ENCODE assay signal across 10 cellular contexts in genomic region chr10:3485287-3485686, GRCh38.
DNase-seq lines count a peak whose midpoint lies in the region; ATAC-seq and TF ChIP-seq lines count a peak whose summit lies in the region.
"Had no signal": no experiment of that assay in that cellular context is flagged by ENCODE, and none has a peak within 500 bp of the region (broad histone marks: within the 10 kb centered on the region; RNA-seq: fewer than 3 reads in every experiment).

No MANE protein-coding gene starts in this region.

- no peak for TF ChIP-seq CTCF in activated B cell treated with CpG ODN at 0.5 μM for 24 hours (IDR thresholded peaks at IDR 0.05)

- no peak overlapping the region for H3K27ac Mint-ChIP-seq in activated T-cell treated with anti-CD3 and anti-CD28 coated beads, Interleukin-2, amount 50 U/mL, for 72 hours
- H3K27ac Mint-ChIP-seq in activated B cell treated with CpG ODN at 0.5 μM for 24 hours = peak overlapping the region; percentile 87
- H3K27ac Mint-ChIP-seq in stimulated activated naive B cell treated with anti-CD40 and anti-IgM and Interleukin-4, amounts not matched to agents 10 μg/mL and 1 μg/mL and 100 μg/mL, for 72 hours = peak overlapping the region; percentile 26

- H3K4me1 Mint-ChIP-seq in activated T-cell treated with anti-CD3 and anti-CD28 coated beads, Interleukin-2, amount 50 U/mL, for 72 hours (ENCODE audit: low read depth) = peaks cover 51% of the 10 kb centered on the region
- peaks cover 58% of the 10 kb centered on the region for H3K4me1 Mint-ChIP-seq in activated B cell treated with CpG ODN at 0.5 μM for 24 hours
- H3K4me1 Mint-ChIP-seq in stimulated activated naive B cell treated with anti-CD40 and anti-IgM and Interleukin-4, amounts not matched to agents 10 μg/mL and 1 μg/mL and 100 μg/mL, for 72 hours = peaks cover 52 to 72% of the 10 kb centered on the region in 2 donors

- intact Hi-C loops in activated B cell treated with CpG ODN at 0.5 μM for 24 hours (cut with micrococcal nuclease) = loop anchor here (1.0 to 10.0 kb wide), 4 partner anchors 276 to 847 kb away; no protein-coding TSS in a partner anchor

- POLR2A ChIA-PET in activated B cell treated with CpG ODN at 0.5 μM for 24 hours (lab: Charles Lee) = interaction anchor here (1.0 to 3.0 kb wide), 9 partner anchors 13 to 646 kb away, joined by 3 to 34 read pairs (median 13); partner anchors contain the start of gene KLF6

- CTCF ChIA-PET in activated B cell treated with CpG ODN at 0.5 μM for 24 hours (lab: Charles Lee) = interaction anchor here (0.6 to 1.0 kb wide), 2 partner anchors 13 to 273 kb away, joined by 3 read pairs; no protein-coding TSS in a partner anchor

- no peak for ATAC-seq in activated T-cell treated with anti-CD3 and anti-CD28 coated beads, Interleukin-2, amount 50 U/mL, for 72 hours (replicated peaks in 1 of 2)
- ATAC-seq in HG02943 (IDR thresholded peaks at IDR 0.05; ENCODE audit: low read depth, unreplicated experiment) (peak; percentile 44), activated B cell treated with CpG ODN at 0.5 μM for 24 hours (ENCODE audit: low read depth) (peak; percentile 60), HG02840 (IDR thresholded peaks at IDR 0.05; ENCODE audit: low FRiP score, unreplicated experiment) (no peak)
- peak; percentile 69 to 70 for ATAC-seq in stimulated activated naive B cell treated with anti-CD40 and anti-IgM and Interleukin-4, amounts not matched to agents 10 μg/mL and 1 μg/mL and 100 μg/mL, for 72 hours (replicated peaks)
- ATAC-seq: Panc1 had no signal

- peaks cover 4 to 5% of the 10 kb centered on the region in 2 donors for H3K36me3 Mint-ChIP-seq in activated T-cell treated with anti-CD3 and anti-CD28 coated beads, Interleukin-2, amount 50 U/mL, for 72 hours (ENCODE audit: insufficient read depth in 2 of 2)
- no peaks in the 10 kb centered on the region for H3K36me3 Mint-ChIP-seq in activated B cell treated with CpG ODN at 0.5 μM for 24 hours (ENCODE audit: low read depth)
- H3K36me3 Mint-ChIP-seq in stimulated activated naive B cell treated with anti-CD40 and anti-IgM and Interleukin-4, amounts not matched to agents 10 μg/mL and 1 μg/mL and 100 μg/mL, for 72 hours = peaks cover 7 to 16% of the 10 kb centered on the region in 2 donors

- H3K27me3 Mint-ChIP-seq in activated T-cell treated with anti-CD3 and anti-CD28 coated beads, Interleukin-2, amount 50 U/mL, for 72 hours (ENCODE audit: low read depth) = peaks cover 21% of the 10 kb centered on the region
- H3K27me3 Mint-ChIP-seq in activated B cell treated with CpG ODN at 0.5 μM for 24 hours = no peaks in the 10 kb centered on the region
- H3K27me3 Mint-ChIP-seq in stimulated activated naive B cell treated with anti-CD40 and anti-IgM and Interleukin-4, amounts not matched to agents 10 μg/mL and 1 μg/mL and 100 μg/mL, for 72 hours = no peaks in the 10 kb centered on the region

- H3K9me3 Mint-ChIP-seq in activated T-cell treated with anti-CD3 and anti-CD28 coated beads, Interleukin-2, amount 50 U/mL, for 72 hours = peaks cover 8% of the 10 kb centered on the region in 2 donors
- peaks cover 19% of the 10 kb centered on the region for H3K9me3 Mint-ChIP-seq in activated B cell treated with CpG ODN at 0.5 μM for 24 hours
- peaks cover 13 to 20% of the 10 kb centered on the region in 2 donors for H3K9me3 Mint-ChIP-seq in stimulated activated naive B cell treated with anti-CD40 and anti-IgM and Interleukin-4, amounts not matched to agents 10 μg/mL and 1 μg/mL and 100 μg/mL, for 72 hours

- peak overlapping the region; percentile 3 to 46 for H3K4me3 Mint-ChIP-seq in activated T-cell treated with anti-CD3 and anti-CD28 coated beads, Interleukin-2, amount 50 U/mL, for 72 hours
- peak overlapping the region; percentile 81 for H3K4me3 Mint-ChIP-seq in activated B cell treated with CpG ODN at 0.5 μM for 24 hours
- H3K4me3 Mint-ChIP-seq in stimulated activated naive B cell treated with anti-CD40 and anti-IgM and Interleukin-4, amounts not matched to agents 10 μg/mL and 1 μg/mL and 100 μg/mL, for 72 hours = peak overlapping the region; percentile 58 to 67

- no peak for DNase-seq in activated T-cell treated with anti-CD3 and anti-CD28 coated beads, Interleukin-2, amount 50 U/mL, for 72 hours
- DNase-seq in activated T-cell treated with anti-CD3 and anti-CD28 coated beads, Interleukin-2, amount 50 U/mL, for 1 hour = no peak
- DNase-seq in activated B cell treated with CpG ODN at 0.5 μM for 24 hours = no peak
- DNase-seq in stimulated activated naive B cell treated with anti-CD40 and anti-IgM and Interleukin-4, amounts not matched to agents 10 μg/mL and 1 μg/mL and 100 μg/mL, for 72 hours = peak; percentile 26
- no peak for DNase-seq in DMS79 treated with DMSO at 0.1 percent for 48 hours (lab: John Stamatoyannopoulos, UW)
- no peak for DNase-seq in activated effector memory CD4-positive, alpha-beta T cell treated with anti-CD3 and anti-CD28 coated beads, Interleukin-2, amount 50 U/mL, for 16 hours
- DNase-seq: right lobe of liver had no signal

Comparison
In these comparisons a context has a peak if more than half of its experiments do, and no peak if none do; other contexts are left out.
1. ATAC-seq: peak in HG02943 (single experiment), activated B cell treated with CpG ODN at 0.5 μM for 24 hours (single experiment) and stimulated activated naive B cell treated with anti-CD40 and anti-IgM and Interleukin-4, amounts not matched to agents 10 μg/mL and 1 μg/mL and 100 μg/mL, for 72 hours (2 of 2); none in activated T-cell treated with anti-CD3 and anti-CD28 coated beads, Interleukin-2, amount 50 U/mL, for 72 hours (0 of 2) and HG02840 (single experiment).
2. H3K4me3 Mint-ChIP-seq: peak in every context shown above with its lines; median percentile 81 in activated B cell treated with CpG ODN at 0.5 μM for 24 hours; 62 in stimulated activated naive B cell treated with anti-CD40 and anti-IgM and Interleukin-4, amounts not matched to agents 10 μg/mL and 1 μg/mL and 100 μg/mL, for 72 hours; 24 in activated T-cell treated with anti-CD3 and anti-CD28 coated beads, Interleukin-2, amount 50 U/mL, for 72 hours.